ENCODE assay signal across 14 cellular contexts in genomic region chr5:149796025-149796424, GRCh38.
DNase-seq lines count a peak whose midpoint lies in the region; ATAC-seq and TF ChIP-seq lines count a peak whose summit lies in the region.
"Had no signal": no experiment of that assay in that cellular context is flagged by ENCODE, and none has a peak within 500 bp of the region (broad histone marks: within the 10 kb centered on the region; RNA-seq: fewer than 3 reads in every experiment).

No MANE protein-coding gene starts in this region.

- H3K36me3 ChIP-seq in left ventricle myocardium inferior: no peaks in the 10 kb centered on the region
- H3K36me3 ChIP-seq in transverse colon: no peaks in the 10 kb centered on the region

- in situ Hi-C loops in transverse colon (cut with MboI; ENCODE audit: low pct_ligation_motif_present in 1 of 4, low pct_unique_long_range_greater_than_20kb in 1 of 4, low sequenced_read_pairs in 3 of 4): no loop called here

- intact Hi-C loops in left ventricle myocardium inferior (cut with micrococcal nuclease): no loop called here
- intact Hi-C loops in transverse colon (cut with DNase I; ENCODE audit: low total_unique reads): no loop called here

- TF ChIP-seq POLR2A in transverse colon (IDR thresholded peaks at IDR 0.05): no peak

- no peak for TF ChIP-seq EP300 in transverse colon (IDR thresholded peaks at IDR 0.05; ENCODE audit: low read depth)

- H3K4me1 ChIP-seq in left ventricle myocardium inferior: peaks cover 97% of the 10 kb centered on the region
- peaks cover 36 to 100% (median 79%) of the 10 kb centered on the region in 4 donors for H3K4me1 ChIP-seq in transverse colon

- WGBS in transverse colon (ENCODE audit: low coverage in 1 of 2), 2 donors: 51 to 63% methylated on average over 3 to 6 of the region's 6 CpGs

- H3K4me3 ChIP-seq in left ventricle myocardium inferior: no peak overlapping the region
- no peak overlapping the region for H3K4me3 ChIP-seq in transverse colon

- DNase-seq in NCI-H82 (lab: John Stamatoyannopoulos, UW) (peak; percentile 17), NCI-H82 treated with DMSO at 0.1 percent for 48 hours (lab: John Stamatoyannopoulos, UW; ENCODE audit: unreplicated experiment) (no peak), RPMI7951 (ENCODE audit: low read depth) (peak; percentile 33), left ventricle myocardium inferior (no peak), transverse colon (no peak), omental fat pad (ENCODE audit: low spot score) (no peak)
- DNase-seq in activated CD8-positive, alpha-beta memory T cell treated with anti-CD3 and anti-CD28 coated beads, Interleukin-2, amount 50 U/mL, for 4 hours: no peak
- DNase-seq: activated CD8-positive, alpha-beta T cell treated with anti-CD3 and anti-CD28 coated beads, Interleukin-2, amount 10 ng/mL, durations not matched to agents 7 days and 5 days; activated effector memory CD4-positive, alpha-beta T cell treated with Interleukin-2 at 50 U/mL for 16 hours; CD4-positive, CD25-positive, alpha-beta regulatory T cell; NCI-H2081 treated with DMSO at 0.1 percent for 48 hours; stimulated activated CD4-positive, alpha-beta T cell treated with anti-CD3 and anti-CD28 coated beads, Interleukin-15, amount 100 ng/mL, for 24 hours had no signal

- no peak for TF ChIP-seq CTCF in left ventricle myocardium inferior (IDR thresholded peaks at IDR 0.05; ENCODE audit: borderline replicate concordance)
- no peak for TF ChIP-seq CTCF in transverse colon (IDR thresholded peaks at IDR 0.05)
- no peak for TF ChIP-seq CTCF in omental fat pad (IDR thresholded peaks at IDR 0.05)

- H3K9me3 ChIP-seq in left ventricle myocardium inferior (replicated peaks) (no peaks in the 10 kb centered on the region), transverse colon (no peaks in the 10 kb centered on the region)

- ATAC-seq in omental fat pad (ENCODE audit: low FRiP score): no peak
- ATAC-seq in HG03439 (IDR thresholded peaks at IDR 0.05; ENCODE audit: unreplicated experiment): no peak
- ATAC-seq: activated CD8-positive, alpha-beta T cell treated with anti-CD3 and anti-CD28 coated beads, Interleukin-2, amount 10 ng/mL, durations not matched to agents 7 days and 5 days had no signal

- H3K27me3 ChIP-seq in left ventricle myocardium inferior (ENCODE audit: low read depth): no peaks in the 10 kb centered on the region
- no peaks in the 10 kb centered on the region for H3K27me3 ChIP-seq in transverse colon

- H3K27ac ChIP-seq in left ventricle myocardium inferior (replicated peaks): peak overlapping the region; percentile 94
- H3K27ac ChIP-seq in transverse colon: peak overlapping the region; percentile 78 to 87 (median 84)
- H3K27ac ChIP-seq: epithelial cell of prostate had no signal

Comparison
In these comparisons a context has a peak if more than half of its experiments do, and no peak if none do; other contexts are left out.
1. DNase-seq: peak in NCI-H82 (single experiment) and RPMI7951 (single experiment); none in NCI-H82 treated with DMSO at 0.1 percent for 48 hours (single experiment), left ventricle myocardium inferior (single experiment), transverse colon (single experiment), activated CD8-positive, alpha-beta memory T cell treated with anti-CD3 and anti-CD28 coated beads, Interleukin-2, amount 50 U/mL, for 4 hours (single experiment) and omental fat pad (single experiment).